Comparison of ENCODE assay signal across 1 cellular context in the genomic region with DNA sequence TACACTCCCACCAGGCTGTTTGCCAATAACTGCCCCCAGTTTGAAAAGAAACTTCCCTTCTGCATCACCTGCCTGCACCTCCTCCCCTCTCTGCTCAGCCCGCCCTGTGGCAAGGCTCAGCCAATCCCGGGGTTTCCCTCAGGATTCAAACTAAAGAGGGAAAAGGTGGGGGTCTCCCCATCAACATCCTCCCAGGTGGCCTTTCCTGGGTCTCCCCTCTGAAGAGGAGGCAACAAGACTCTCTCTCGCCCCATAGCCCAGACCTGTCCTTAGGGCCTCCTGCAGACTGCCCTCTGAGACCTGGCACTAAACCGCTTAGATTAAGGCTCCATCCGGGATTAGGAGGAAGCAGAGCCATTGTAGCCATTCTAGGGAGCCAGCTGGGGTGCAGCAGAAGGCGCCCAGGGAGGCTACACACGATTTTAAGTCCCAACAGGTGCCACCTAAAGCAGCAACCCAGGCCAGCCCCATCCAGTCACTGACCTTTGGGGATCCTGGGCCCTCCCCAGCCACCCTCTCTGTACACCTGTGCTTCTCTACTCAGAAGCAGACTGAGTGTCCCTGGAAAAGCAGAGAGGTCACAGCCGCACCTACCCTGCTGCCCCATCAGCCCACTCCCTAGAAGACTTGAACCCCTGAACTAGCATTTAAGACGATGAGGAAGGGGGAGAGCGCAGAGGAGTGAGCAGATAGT.
TF ChIP-seq lines count a peak whose summit lies in the region.

No MANE protein-coding gene starts in this region.

TF ChIP-seq in GM23338, 12 proteins besides CTCF, POLR2A, EP300 and RAD21 (continued from another document):
- TF ChIP-seq, protein P1, sequence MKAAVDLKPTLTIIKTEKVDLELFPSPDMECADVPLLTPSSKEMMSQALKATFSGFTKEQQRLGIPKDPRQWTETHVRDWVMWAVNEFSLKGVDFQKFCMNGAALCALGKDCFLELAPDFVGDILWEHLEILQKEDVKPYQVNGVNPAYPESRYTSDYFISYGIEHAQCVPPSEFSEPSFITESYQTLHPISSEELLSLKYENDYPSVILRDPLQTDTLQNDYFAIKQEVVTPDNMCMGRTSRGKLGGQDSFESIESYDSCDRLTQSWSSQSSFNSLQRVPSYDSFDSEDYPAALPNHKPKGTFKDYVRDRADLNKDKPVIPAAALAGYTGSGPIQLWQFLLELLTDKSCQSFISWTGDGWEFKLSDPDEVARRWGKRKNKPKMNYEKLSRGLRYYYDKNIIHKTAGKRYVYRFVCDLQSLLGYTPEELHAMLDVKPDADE (IDR thresholded peaks at IDR 0.05): no peak
- TF ChIP-seq NANOG (IDR thresholded peaks at IDR 0.05; ENCODE audit: borderline replicate concordance) (no peak), EZH2 (IDR thresholded peaks at IDR 0.05; ENCODE audit: low read depth, unreplicated experiment) (no peak), POLR2AphosphoS5 (IDR thresholded peaks at IDR 0.05; ENCODE audit: low read depth) (no peak), JUNB (IDR thresholded peaks at IDR 0.05; ENCODE audit: unreplicated experiment) (no peak)
- TF ChIP-seq, protein P2, sequence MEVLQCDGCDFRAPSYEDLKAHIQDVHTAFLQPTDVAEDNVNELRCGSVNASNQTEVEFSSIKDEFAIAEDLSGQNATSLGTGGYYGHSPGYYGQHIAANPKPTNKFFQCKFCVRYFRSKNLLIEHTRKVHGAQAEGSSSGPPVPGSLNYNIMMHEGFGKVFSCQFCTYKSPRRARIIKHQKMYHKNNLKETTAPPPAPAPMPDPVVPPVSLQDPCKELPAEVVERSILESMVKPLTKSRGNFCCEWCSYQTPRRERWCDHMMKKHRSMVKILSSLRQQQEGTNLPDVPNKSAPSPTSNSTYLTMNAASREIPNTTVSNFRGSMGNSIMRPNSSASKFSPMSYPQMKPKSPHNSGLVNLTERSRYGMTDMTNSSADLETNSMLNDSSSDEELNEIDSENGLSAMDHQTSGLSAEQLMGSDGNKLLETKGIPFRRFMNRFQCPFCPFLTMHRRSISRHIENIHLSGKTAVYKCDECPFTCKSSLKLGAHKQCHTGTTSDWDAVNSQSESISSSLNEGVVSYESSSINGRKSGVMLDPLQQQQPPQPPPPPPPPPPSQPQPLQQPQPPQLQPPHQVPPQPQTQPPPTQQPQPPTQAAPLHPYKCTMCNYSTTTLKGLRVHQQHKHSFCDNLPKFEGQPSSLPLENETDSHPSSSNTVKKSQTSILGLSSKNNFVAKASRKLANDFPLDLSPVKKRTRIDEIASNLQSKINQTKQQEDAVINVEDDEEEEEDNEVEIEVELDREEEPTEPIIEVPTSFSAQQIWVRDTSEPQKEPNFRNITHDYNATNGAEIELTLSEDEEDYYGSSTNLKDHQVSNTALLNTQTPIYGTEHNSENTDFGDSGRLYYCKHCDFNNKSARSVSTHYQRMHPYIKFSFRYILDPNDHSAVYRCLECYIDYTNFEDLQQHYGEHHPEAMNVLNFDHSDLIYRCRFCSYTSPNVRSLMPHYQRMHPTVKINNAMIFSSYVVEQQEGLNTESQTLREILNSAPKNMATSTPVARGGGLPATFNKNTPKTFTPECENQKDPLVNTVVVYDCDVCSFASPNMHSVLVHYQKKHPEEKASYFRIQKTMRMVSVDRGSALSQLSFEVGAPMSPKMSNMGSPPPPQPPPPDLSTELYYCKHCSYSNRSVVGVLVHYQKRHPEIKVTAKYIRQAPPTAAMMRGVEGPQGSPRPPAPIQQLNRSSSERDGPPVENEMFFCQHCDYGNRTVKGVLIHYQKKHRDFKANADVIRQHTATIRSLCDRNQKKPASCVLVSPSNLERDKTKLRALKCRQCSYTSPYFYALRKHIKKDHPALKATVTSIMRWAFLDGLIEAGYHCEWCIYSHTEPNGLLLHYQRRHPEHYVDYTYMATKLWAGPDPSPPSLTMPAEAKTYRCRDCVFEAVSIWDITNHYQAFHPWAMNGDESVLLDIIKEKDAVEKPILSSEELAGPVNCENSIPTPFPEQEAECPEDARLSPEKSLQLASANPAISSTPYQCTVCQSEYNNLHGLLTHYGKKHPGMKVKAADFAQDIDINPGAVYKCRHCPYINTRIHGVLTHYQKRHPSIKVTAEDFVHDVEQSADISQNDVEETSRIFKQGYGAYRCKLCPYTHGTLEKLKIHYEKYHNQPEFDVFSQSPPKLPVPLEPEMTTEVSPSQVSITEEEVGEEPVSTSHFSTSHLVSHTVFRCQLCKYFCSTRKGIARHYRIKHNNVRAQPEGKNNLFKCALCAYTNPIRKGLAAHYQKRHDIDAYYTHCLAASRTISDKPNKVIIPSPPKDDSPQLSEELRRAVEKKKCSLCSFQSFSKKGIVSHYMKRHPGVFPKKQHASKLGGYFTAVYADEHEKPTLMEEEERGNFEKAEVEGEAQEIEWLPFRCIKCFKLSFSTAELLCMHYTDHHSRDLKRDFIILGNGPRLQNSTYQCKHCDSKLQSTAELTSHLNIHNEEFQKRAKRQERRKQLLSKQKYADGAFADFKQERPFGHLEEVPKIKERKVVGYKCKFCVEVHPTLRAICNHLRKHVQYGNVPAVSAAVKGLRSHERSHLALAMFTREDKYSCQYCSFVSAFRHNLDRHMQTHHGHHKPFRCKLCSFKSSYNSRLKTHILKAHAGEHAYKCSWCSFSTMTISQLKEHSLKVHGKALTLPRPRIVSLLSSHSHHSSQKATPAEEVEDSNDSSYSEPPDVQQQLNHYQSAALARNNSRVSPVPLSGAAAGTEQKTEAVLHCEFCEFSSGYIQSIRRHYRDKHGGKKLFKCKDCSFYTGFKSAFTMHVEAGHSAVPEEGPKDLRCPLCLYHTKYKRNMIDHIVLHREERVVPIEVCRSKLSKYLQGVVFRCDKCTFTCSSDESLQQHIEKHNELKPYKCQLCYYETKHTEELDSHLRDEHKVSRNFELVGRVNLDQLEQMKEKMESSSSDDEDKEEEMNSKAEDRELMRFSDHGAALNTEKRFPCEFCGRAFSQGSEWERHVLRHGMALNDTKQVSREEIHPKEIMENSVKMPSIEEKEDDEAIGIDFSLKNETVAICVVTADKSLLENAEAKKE (CRISPR knock-in tag; IDR thresholded peaks at IDR 0.05): no peak
